15 cellular contexts compared by ENCODE assay signal in the genomic region with DNA sequence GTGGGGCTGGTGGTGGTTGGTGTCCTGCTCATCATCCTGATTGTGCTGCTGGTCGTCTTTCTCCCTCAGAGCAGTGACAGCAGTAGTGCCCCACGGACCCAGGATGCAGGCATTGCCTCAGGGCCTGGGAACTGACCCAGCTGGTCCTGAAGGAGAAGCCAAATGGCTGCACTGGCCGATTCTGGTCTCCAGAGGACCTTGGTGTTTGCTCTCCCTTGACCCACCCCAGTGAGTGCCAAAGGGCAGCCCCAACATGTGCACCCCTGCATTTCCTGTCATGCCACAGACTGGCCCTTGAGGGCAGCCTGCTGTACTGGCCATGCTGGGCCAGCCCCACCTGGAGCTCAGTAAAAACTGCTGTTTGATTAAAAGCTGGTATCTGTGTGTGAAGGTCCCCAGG. TPM values are rescaled to one million over a fixed set of nuclear protein-coding genes. Genes with fewer than 3 reads are reported as not detected.
"Had no signal": no experiment of that assay in that cellular context is flagged by ENCODE, and none has a peak within 500 bp of the region (broad histone marks: within the 10 kb centered on the region; RNA-seq: fewer than 3 reads in every experiment).

No MANE protein-coding gene starts in this region.

- H3K27me3 Mint-ChIP-seq: activated CD8-positive, alpha-beta T cell treated with anti-CD3 and anti-CD28 coated beads for 36 hours; activated naive CD8-positive, alpha-beta T cell treated with anti-CD3 and anti-CD28 coated beads, Interleukin-2, amount 10 ng/mL, durations not matched to agents 7 days and 5 days; naive B cell had no signal

- DNase-seq: activated CD8-positive, alpha-beta memory T cell treated with anti-CD3 and anti-CD28 coated beads, Interleukin-2, amount 50 U/mL, for 4 hours; activated CD8-positive, alpha-beta T cell treated with anti-CD3 and anti-CD28 coated beads for 36 hours; activated naive CD8-positive, alpha-beta T cell treated with anti-CD3 and anti-CD28 coated beads, Interleukin-2, amount 10 ng/mL, durations not matched to agents 7 days and 5 days; aorta; foreskin keratinocyte; head of caudate nucleus; naive B cell; SK-N-SH; stimulated activated CD4-positive, alpha-beta T cell treated with anti-CD3 and anti-CD28 coated beads, Interleukin-2, amount 100 ng/mL, for 48 hours; stimulated activated naive CD8-positive, alpha-beta T cell treated with anti-CD3 and anti-CD28 coated beads, Interleukin-15, Interleukin-2, amounts not matched to agents 100 U/mL and 50 U/mL, for 24 hours; testis had no signal

- FAIRE-seq: endothelial cell of umbilical vein had no signal

- H3K4me3 Mint-ChIP-seq: activated naive CD8-positive, alpha-beta T cell treated with anti-CD3 and anti-CD28 coated beads, Interleukin-2, amount 10 ng/mL, durations not matched to agents 7 days and 5 days had no signal

- H3K9ac ChIP-seq: SK-N-SH had no signal

- H3K4me2 ChIP-seq: SK-N-SH had no signal

- H3K4me3 ChIP-seq: testis had no signal

- ATAC-seq: activated CD4-positive, CD25-positive, alpha-beta regulatory T cell treated with anti-CD3 and anti-CD28 coated beads, Interleukin-2, amount 50 U/mL, for 24 hours; activated CD8-positive, alpha-beta T cell treated with anti-CD3 and anti-CD28 coated beads for 36 hours; foreskin keratinocyte; stimulated activated naive CD8-positive, alpha-beta T cell treated with anti-CD3 and anti-CD28 coated beads, Interleukin-15, Interleukin-2, amounts not matched to agents 100 U/mL and 50 U/mL, for 24 hours had no signal

- H3K9me3 Mint-ChIP-seq: activated CD8-positive, alpha-beta T cell treated with anti-CD3 and anti-CD28 coated beads for 36 hours; activated naive CD8-positive, alpha-beta T cell treated with anti-CD3 and anti-CD28 coated beads, Interleukin-2, amount 10 ng/mL, durations not matched to agents 7 days and 5 days; activated T-helper 2 cell treated with anti-CD3 and anti-CD28 coated beads, Interferon-gamma antibody, Interleukin-2, Interleukin-4, amounts not matched to agents 10 μg/mL and 5 μg/mL and 100 μg/mL, durations not matched to agents 14 hours and 24 hours and 36 hours; naive B cell had no signal

- H3K27ac ChIP-seq: foreskin keratinocyte had no signal

- H3K9me3 ChIP-seq: SK-N-SH, testis had no signal

- H3K27ac Mint-ChIP-seq: activated CD8-positive, alpha-beta T cell treated with anti-CD3 and anti-CD28 coated beads for 36 hours; activated naive CD8-positive, alpha-beta T cell treated with anti-CD3 and anti-CD28 coated beads, Interleukin-2, amount 10 ng/mL, durations not matched to agents 7 days and 5 days; activated T-helper 2 cell treated with anti-CD3 and anti-CD28 coated beads, Interferon-gamma antibody, Interleukin-2, Interleukin-4, amounts not matched to agents 10 μg/mL and 5 μg/mL and 100 μg/mL, durations not matched to agents 14 hours and 24 hours and 36 hours had no signal

- H3K36me3 Mint-ChIP-seq: naive B cell had no signal

- H3K27me3 ChIP-seq: foreskin keratinocyte, testis had no signal

RNA-seq across cellular contexts. Expression of gene VAMP5, which starts 8.8 kb away (rescaled TPM):
- total RNA-seq: osteocyte had no signal
